Comparison of ENCODE assay signal across 11 cellular contexts in the genomic region with DNA sequence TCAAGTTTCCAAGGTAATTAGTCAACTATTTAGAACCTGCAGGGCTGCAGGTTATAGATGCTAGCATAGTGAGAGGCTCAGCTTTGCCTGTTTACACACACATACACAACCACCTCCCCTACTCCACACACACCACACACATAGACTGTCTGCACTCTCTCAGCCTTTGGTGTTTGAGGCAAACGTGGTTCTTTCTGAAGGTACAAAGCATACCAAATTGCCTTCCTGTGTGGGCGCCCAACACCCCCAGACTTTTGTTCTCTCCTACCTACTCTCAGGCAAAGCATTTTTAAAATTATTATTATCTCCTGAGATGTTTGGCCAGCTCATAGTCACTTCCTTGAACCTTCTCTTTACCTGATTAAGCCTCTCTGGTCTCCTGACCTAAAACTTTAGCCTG. TPM values are rescaled to one million over a fixed set of nuclear protein-coding genes. Genes with fewer than 3 reads are reported as not detected.
"Had no signal": no experiment of that assay in that cellular context is flagged by ENCODE, and none has a peak within 500 bp of the region (broad histone marks: within the 10 kb centered on the region; RNA-seq: fewer than 3 reads in every experiment).

No MANE protein-coding gene starts in this region.

- H3K9me3 ChIP-seq: body of pancreas, tibial nerve had no signal

- H3K27ac ChIP-seq: body of pancreas, tibial nerve had no signal

- H3K4me1 ChIP-seq: body of pancreas had no signal

- H3K27me3 ChIP-seq: body of pancreas, tibial nerve had no signal

- DNase-seq: activated CD4-positive, alpha-beta memory T cell treated with anti-CD3 and anti-CD28 coated beads for 36 hours; activated CD4-positive, alpha-beta T cell treated with anti-CD3 and anti-CD28 coated beads for 1 hour; activated CD8-positive, alpha-beta memory T cell treated with anti-CD3 and anti-CD28 coated beads, Interleukin-2, amount 50 U/mL, for 4 hours; activated naive CD4-positive, alpha-beta T cell treated with Interleukin-2 at 50 U/mL for 16 hours; body of pancreas; cerebellar nuclear complex; naive thymus-derived CD4-positive, alpha-beta T cell; right cardiac atrium; small intestine had no signal

- FAIRE-seq: small intestine had no signal

- H3K4me3 ChIP-seq: body of pancreas, lung, tibial nerve had no signal

- ATAC-seq: body of pancreas; naive thymus-derived CD4-positive, alpha-beta T cell; right cardiac atrium had no signal

- H3K36me3 ChIP-seq: tibial nerve had no signal

RNA-seq across cellular contexts. Expression of a gene that starts 44.9 kb away (rescaled TPM):
- total RNA-seq: right cardiac atrium had no signal
- polyA plus RNA-seq: naive thymus-derived CD4-positive, alpha-beta T cell; right cardiac atrium had no signal
